ENCODE assay signal across 22 cellular contexts in the genomic region with DNA sequence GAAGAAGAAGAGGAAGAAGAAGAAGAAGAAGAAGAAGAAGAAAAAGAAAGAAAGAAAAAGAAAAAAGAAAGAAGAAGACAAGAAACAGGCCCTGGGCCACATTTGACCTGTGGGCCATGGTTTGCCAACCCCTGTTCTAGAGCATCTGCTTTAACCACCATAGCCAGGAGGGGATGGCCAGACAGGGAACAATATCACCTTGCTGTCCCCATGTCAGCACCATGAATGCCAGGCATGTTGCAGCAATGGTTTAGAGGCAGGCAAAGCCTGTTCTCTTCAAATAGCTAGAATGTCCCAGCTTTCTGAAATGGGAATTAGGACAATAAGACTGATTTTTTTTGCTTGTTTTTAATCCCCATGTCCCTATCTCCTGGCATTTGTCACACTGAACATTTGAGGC.
A peak's percentile ranks its signal among the peaks of the same experiment; 100 is the strongest.
DNase-seq lines count a peak whose midpoint lies in the region; ATAC-seq, FAIRE-seq and TF ChIP-seq lines count a peak whose summit lies in the region.
"Had no signal": no experiment of that assay in that cellular context is flagged by ENCODE, and none has a peak within 500 bp of the region (broad histone marks: within the 10 kb centered on the region; RNA-seq: fewer than 3 reads in every experiment).

No MANE protein-coding gene starts in this region.

- H4K8ac ChIP-seq in H1 (ENCODE audit: extremely low read depth, insufficient read depth, low read length): no peak overlapping the region

- no peak overlapping the region for H2BK12ac ChIP-seq in H1 (ENCODE audit: low read depth, low read length)

- H3K27me3 ChIP-seq in breast epithelium (no peaks in the 10 kb centered on the region), mammary epithelial cell (ENCODE audit: insufficient read depth, low read length) (no peaks in the 10 kb centered on the region), H1 (replicated peaks in 1 of 4; ENCODE audit: control insufficient read depth in 3 of 4, extremely low read depth in 1 of 4, insufficient read depth in 3 of 4, low read length in 3 of 4) (no peaks in the 10 kb centered on the region), gastrocnemius medialis (no peaks in the 10 kb centered on the region)
- H3K27me3 ChIP-seq: BE2C, BLaER1 had no signal

- H3K27ac ChIP-seq in breast epithelium (peak overlapping the region; percentile 3 to 41), mammary epithelial cell (ENCODE audit: insufficient read depth, low read depth, low read length) (no peak overlapping the region), H1 (ENCODE audit: low read depth, low read length) (no peak overlapping the region), gastrocnemius medialis (peak overlapping the region in 3 of 4 donors; percentile 15 to 82 (median 39))
- H3K27ac ChIP-seq: BLaER1 had no signal

- H4K91ac ChIP-seq in H1 (replicated peaks; ENCODE audit: insufficient read length, low read length): no peak overlapping the region

- H3K23me2 ChIP-seq in H1 (ENCODE audit: low read depth, low read length): no peaks in the 10 kb centered on the region

- H2BK15ac ChIP-seq in H1 (ENCODE audit: low read length): 0 out of 2 replicates have a peak overlapping the region, but pooled peaks have one; percentile 61

- H2AK5ac ChIP-seq in H1 (ENCODE audit: low read depth, low read length): no peak overlapping the region

- H3K79me2 ChIP-seq in mammary epithelial cell (ENCODE audit: insufficient read depth, low read length): no peaks in the 10 kb centered on the region
- H3K79me2 ChIP-seq in H1 (ENCODE audit: control insufficient read depth in 1 of 2, insufficient read depth in 2 of 2, low read length in 2 of 2): no peaks in the 10 kb centered on the region

- no peak overlapping the region for H2BK120ac ChIP-seq in H1 (replicated peaks; ENCODE audit: low read depth, low read length)

- H2AFZ ChIP-seq in mammary epithelial cell (ENCODE audit: low read depth, low read length) (no peak overlapping the region), H1 (ENCODE audit: low read length) (no peak overlapping the region)

- H4K20me1 ChIP-seq in mammary epithelial cell (ENCODE audit: insufficient read depth, low read length): no peaks in the 10 kb centered on the region
- H4K20me1 ChIP-seq in H1 (replicated peaks in 1 of 2; ENCODE audit: control insufficient read depth in 1 of 2, insufficient read depth in 2 of 2, low read length in 2 of 2): no peaks in the 10 kb centered on the region
- H4K20me1 ChIP-seq: BLaER1 had no signal

- no peak for TF ChIP-seq RAD21 in H1 (IDR thresholded peaks at IDR 0.05 in 1 of 2, conservative IDR thresholded peaks at IDR 0.05 in 1 of 2; ENCODE audit: low read depth in 2 of 2, low read length in 2 of 2)

- no peak overlapping the region for H3K4me2 ChIP-seq in mammary epithelial cell (ENCODE audit: insufficient read depth, low read depth, low read length)
- no peak overlapping the region for H3K4me2 ChIP-seq in H1 (ENCODE audit: insufficient read depth in 1 of 2, low read depth in 2 of 2, low read length in 2 of 2)
- H3K4me2 ChIP-seq: BLaER1 had no signal

- H3K4me3 ChIP-seq in breast epithelium (no peak overlapping the region), mammary epithelial cell (replicated peaks in 1 of 3; ENCODE audit: insufficient read depth in 1 of 3, low read depth in 2 of 3, low read length in 3 of 3) (no peak overlapping the region), H1 (ENCODE audit: extremely low read depth in 1 of 4, insufficient read depth in 2 of 4, low read depth in 3 of 4, low read length in 4 of 4) (no peak overlapping the region), gastrocnemius medialis (no peak overlapping the region)
- H3K4me3 ChIP-seq: BLaER1 had no signal

- no peak overlapping the region for H4K5ac ChIP-seq in H1 (ENCODE audit: insufficient read length, low read depth, low read length)

- no peak overlapping the region for H3K14ac ChIP-seq in H1 (ENCODE audit: insufficient read length)

- ATAC-seq in gastrocnemius medialis: peak; percentile 56 to 67
- ATAC-seq: CD8-positive, alpha-beta T cell had no signal

- no peak overlapping the region for H3K56ac ChIP-seq in H1 (replicated peaks; ENCODE audit: insufficient read length, low read depth, low read length)

- intact Hi-C loops in breast epithelium (cut with DNase I; ENCODE audit: low total_unique reads) (no loop called here), mammary epithelial cell (cut with micrococcal nuclease) (no loop called here), gastrocnemius medialis (cut with DNase I; ENCODE audit: low total_unique reads) (loop anchor here (5.0 kb wide), 1 partner anchor 43 kb away; no protein-coding TSS in a partner anchor)

- in situ Hi-C loops in mammary epithelial cell (cut with MboI; ENCODE audit: low sequenced_read_pairs in 2 of 2) (no loop called here), gastrocnemius medialis (cut with MboI; ENCODE audit: low sequenced_read_pairs in 4 of 4) (loop anchor here in 2 of 4 donors (25.0 kb wide), 2 partner anchors 363 to 513 kb away; partner anchors contain the start of gene NCAM1 (in 1 of the 2))

- dilution Hi-C loops in mammary epithelial cell (cut with HindIII; ENCODE audit: low sequenced_read_pairs): no loop called here

- no peak overlapping the region for H2BK5ac ChIP-seq in H1 (ENCODE audit: low read depth, low read length)

- DNase-seq in breast epithelium (ENCODE audit: low spot score in 2 of 2) (no peak), mammary epithelial cell (no peak), H1 (ENCODE audit: low read depth in 1 of 2, low spot score in 2 of 2) (no peak), gastrocnemius medialis (no peak), HUDEP-2 (lab: John Stamatoyannopoulos, UW; ENCODE audit: unreplicated experiment in 76 of 76) (no peak)
- DNase-seq in activated T-cell treated with anti-CD3 and anti-CD28 coated beads, Interleukin-2, amount 50 U/mL, for 48 hours: no peak
- DNase-seq: 8988T; ACHN; BE2C; C1 segment of cervical spinal cord; Caco-2; Calu3; CD4-positive, alpha-beta T cell; CD8-positive, alpha-beta T cell; DMS79 treated with DMSO at 0.1 percent for 48 hours; GF-D8 had no signal

- no peak overlapping the region for H3K18ac ChIP-seq in H1 (ENCODE audit: extremely low read depth, low read length)

- H3K4me1 ChIP-seq in breast epithelium: no peaks in the 10 kb centered on the region
- H3K4me1 ChIP-seq in mammary epithelial cell (ENCODE audit: insufficient read depth, low read length): no peaks in the 10 kb centered on the region
- H3K4me1 ChIP-seq in H1 (replicated peaks in 1 of 4; ENCODE audit: control insufficient read depth in 3 of 4, insufficient read depth in 4 of 4, low read length in 3 of 4): peaks cover 0 to 8% (median 5%) of the 10 kb centered on the region in 4 experiments; a peak in 4 of 7 replicates
- peaks cover 7 to 24% of the 10 kb centered on the region in 2 donors for H3K4me1 ChIP-seq in gastrocnemius medialis
- H3K4me1 ChIP-seq: BE2C, BLaER1, Caco-2 had no signal

- CTCF ChIA-PET in mammary epithelial cell (lab: Charles Lee; ENCODE audit: low non-redundant PET) (no interaction called here), H1 (lab: Charles Lee; ENCODE audit: partially characterized antibody) (interaction anchor here (1.6 to 1.8 kb wide), 2 partner anchors 11 to 196 kb away, joined by 3 to 9 read pairs; no protein-coding TSS in a partner anchor)

- no peak overlapping the region for H2BK20ac ChIP-seq in H1 (ENCODE audit: low read length)

- TF ChIP-seq POLR2A in breast epithelium (IDR thresholded peaks at IDR 0.05) (no peak), H1 (IDR thresholded peaks at IDR 0.05; ENCODE audit: control extremely low read depth in 1 of 2, low read depth in 2 of 2, low read length in 2 of 2) (no peak), gastrocnemius medialis (IDR thresholded peaks at IDR 0.05) (no peak)

- no peak for FAIRE-seq in H1 (lab: Jason Lieb, UNC)
- FAIRE-seq: A204.1, D721Med, G401.6, GM12891, GM18507 had no signal

- H3K36me3 ChIP-seq in breast epithelium (no peaks in the 10 kb centered on the region), mammary epithelial cell (ENCODE audit: insufficient read depth, low read length) (no peaks in the 10 kb centered on the region), H1 (ENCODE audit: control insufficient read depth in 2 of 4, insufficient read depth in 4 of 4, low read length in 3 of 4) (no peaks in the 10 kb centered on the region), gastrocnemius medialis (no peaks in the 10 kb centered on the region)
- H3K36me3 ChIP-seq: BE2C, BLaER1 had no signal

- no peak overlapping the region for H3K23ac ChIP-seq in H1 (ENCODE audit: insufficient read length)

- TF ChIP-seq EP300 in H1 (IDR thresholded peaks at IDR 0.05; ENCODE audit: borderline replicate concordance in 1 of 2, low read depth in 2 of 2, low read length in 2 of 2): no peak

- no peak for TF ChIP-seq CTCF in breast epithelium (IDR thresholded peaks at IDR 0.05)
- no peak for TF ChIP-seq CTCF in mammary epithelial cell (conservative IDR thresholded peaks at IDR 0.05 in 1 of 2, IDR thresholded peaks at IDR 0.05 in 1 of 2; ENCODE audit: extremely low read depth in 1 of 2, insufficient read depth in 1 of 2, low read depth in 1 of 2, low read length in 2 of 2)
- TF ChIP-seq CTCF in H1 (IDR thresholded peaks at IDR 0.05; ENCODE audit: control extremely low read depth in 1 of 3, insufficient read depth in 1 of 3, low read depth in 1 of 3, low read length in 3 of 3): no peak
- no peak for TF ChIP-seq CTCF in gastrocnemius medialis (IDR thresholded peaks at IDR 0.05 in 4 of 5, conservative IDR thresholded peaks at IDR 0.05 in 1 of 5)

- H3K9ac ChIP-seq in mammary epithelial cell (ENCODE audit: insufficient read depth, low read length) (no peak overlapping the region), H1 (replicated peaks in 1 of 4; ENCODE audit: extremely low read depth in 1 of 4, low read depth in 3 of 4, low read length in 3 of 4) (no peak overlapping the region)
- H3K9ac ChIP-seq: BLaER1 had no signal

- no peaks in the 10 kb centered on the region for H3K79me1 ChIP-seq in H1 (ENCODE audit: low read depth, low read length)

- H3K4ac ChIP-seq in H1 (replicated peaks; ENCODE audit: insufficient read length, low read depth, low read length): no peak overlapping the region

- no TSS peak for BruUV-seq in mammary epithelial cell (replicated peaks; lab: Mats Ljungman, UMichigan)

- H3K9me3 ChIP-seq in breast epithelium: no peaks in the 10 kb centered on the region
- no peaks in the 10 kb centered on the region for H3K9me3 ChIP-seq in mammary epithelial cell (replicated peaks; ENCODE audit: insufficient read depth, low read length)
- H3K9me3 ChIP-seq in H1 (ENCODE audit: insufficient read depth in 2 of 2, low read depth in 1 of 2, low read length in 1 of 2): no peaks in the 10 kb centered on the region
- H3K9me3 ChIP-seq in gastrocnemius medialis: no peaks in the 10 kb centered on the region
- H3K9me3 ChIP-seq: BE2C, BLaER1, Caco-2 had no signal

- POLR2A ChIA-PET in H1 (lab: Charles Lee; ENCODE audit: partially characterized antibody): no interaction called here

TF ChIP-seq in H1, 55 proteins besides CTCF, POLR2A, EP300 and RAD21 (continues in another document):
- TF ChIP-seq GTF2F1 (IDR thresholded peaks at IDR 0.05; ENCODE audit: borderline replicate concordance, low read depth, low read length) (no peak), PHF8 (conservative IDR thresholded peaks at IDR 0.05; ENCODE audit: low read depth, low read length) (no peak)

Comparison
In these comparisons a context has a peak if more than half of its experiments do, and no peak if none do; other contexts are left out.
1. H3K27ac ChIP-seq: peak in breast epithelium (2 of 2) and gastrocnemius medialis (3 of 4); none in mammary epithelial cell (single experiment) and H1 (single experiment).